ENCODE assay signal across 9 cellular contexts in the genomic region with DNA sequence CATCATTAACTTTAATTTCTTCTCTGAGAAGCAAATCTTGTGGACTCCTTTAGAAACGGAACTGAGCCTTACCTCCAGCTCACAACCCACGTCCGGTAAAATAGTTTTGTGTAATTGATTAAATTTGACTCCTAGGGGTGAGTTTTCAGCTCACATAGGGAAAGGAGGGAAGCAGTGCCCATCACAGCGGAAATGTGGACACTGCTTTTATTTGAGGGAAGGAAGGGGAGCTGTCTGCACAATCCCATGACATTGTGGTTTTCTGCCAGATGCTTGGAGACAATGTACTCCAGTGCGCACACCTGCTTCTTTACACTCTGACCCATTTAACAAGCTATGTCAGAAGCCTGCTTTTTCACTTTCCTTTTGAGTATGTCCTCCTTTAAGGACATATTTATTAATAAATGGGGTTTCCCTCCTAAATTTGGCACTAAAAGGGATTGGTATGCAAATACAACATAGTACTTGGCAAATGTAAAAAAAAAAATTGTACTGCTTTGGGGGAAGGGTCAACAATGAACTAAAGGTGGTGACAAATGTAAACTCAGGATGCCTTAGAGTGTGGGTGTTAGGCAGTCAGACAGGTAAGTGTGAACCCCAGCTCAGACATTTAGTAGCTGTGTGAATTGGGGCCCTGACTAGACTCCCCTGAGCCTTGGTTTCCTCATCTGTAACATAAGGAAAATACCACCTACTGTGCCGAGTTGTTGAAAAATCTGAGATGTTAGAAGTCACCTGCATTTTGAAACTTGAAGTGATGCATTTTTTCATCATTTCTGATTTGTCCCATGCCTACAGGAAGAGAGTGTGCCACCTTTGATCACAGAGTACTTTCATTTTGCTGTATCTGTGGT.
DNase-seq lines count a peak whose midpoint lies in the region; ATAC-seq, FAIRE-seq and TF ChIP-seq lines count a peak whose summit lies in the region.
"Had no signal": no experiment of that assay in that cellular context is flagged by ENCODE, and none has a peak within 500 bp of the region (broad histone marks: within the 10 kb centered on the region; RNA-seq: fewer than 3 reads in every experiment).

No MANE protein-coding gene starts in this region.

- H3K9me3 ChIP-seq in Peyer's patch (no peaks in the 10 kb centered on the region), keratinocyte (ENCODE audit: control insufficient read depth, low read depth, low read length) (no peaks in the 10 kb centered on the region)
- H3K9me3 ChIP-seq: tibial artery had no signal

- no peaks in the 10 kb centered on the region for H3K9me3 Mint-ChIP-seq in activated T-cell treated with anti-CD3 and anti-CD28 coated beads, Interleukin-2, amount 50 U/mL, for 24 hours

- peaks cover 64% of the 10 kb centered on the region for H3K4me1 Mint-ChIP-seq in activated T-cell treated with anti-CD3 and anti-CD28 coated beads, Interleukin-2, amount 50 U/mL, for 24 hours (ENCODE audit: low read depth)

- peak overlapping the region; percentile 46 for H3K4me3 Mint-ChIP-seq in activated T-cell treated with anti-CD3 and anti-CD28 coated beads, Interleukin-2, amount 50 U/mL, for 24 hours

- no peaks in the 10 kb centered on the region for H3K79me2 ChIP-seq in keratinocyte (ENCODE audit: control insufficient read depth, insufficient read depth, low read length)

- H3K27me3 Mint-ChIP-seq in activated T-cell treated with anti-CD3 and anti-CD28 coated beads, Interleukin-2, amount 50 U/mL, for 24 hours: no peaks in the 10 kb centered on the region

- no peak for TF ChIP-seq CTCF in Peyer's patch (IDR thresholded peaks at IDR 0.05)
- no peak for TF ChIP-seq CTCF in keratinocyte (optimal IDR thresholded peaks at IDR 0.05 in 1 of 3, IDR thresholded peaks at IDR 0.05 in 1 of 3, conservative IDR thresholded peaks at IDR 0.05 in 1 of 3; ENCODE audit: extremely low read depth in 1 of 3, insufficient read depth in 2 of 3, low read length in 3 of 3)

- H3K36me3 ChIP-seq in Peyer's patch: no peaks in the 10 kb centered on the region
- no peaks in the 10 kb centered on the region for H3K36me3 ChIP-seq in keratinocyte (ENCODE audit: control insufficient read depth in 2 of 2, extremely low read depth in 1 of 2, insufficient read depth in 2 of 2, low read length in 2 of 2)
- H3K36me3 ChIP-seq: tibial artery had no signal

- H3K27ac ChIP-seq in Peyer's patch (peak overlapping the region; percentile 61 to 78 (median 70)), keratinocyte (ENCODE audit: control insufficient read depth, insufficient read depth, low read length) (peak overlapping the region; percentile 25)

- H2AFZ ChIP-seq in keratinocyte (ENCODE audit: control insufficient read depth, low read length): no peak overlapping the region

- H3K27ac Mint-ChIP-seq in activated T-cell treated with anti-CD3 and anti-CD28 coated beads, Interleukin-2, amount 50 U/mL, for 24 hours: peak overlapping the region; percentile 93

- H3K4me3 ChIP-seq in Peyer's patch: no peak overlapping the region
- no peak overlapping the region for H3K4me3 ChIP-seq in keratinocyte (ENCODE audit: control insufficient read depth in 2 of 3, extremely low read depth in 1 of 3, insufficient read depth in 2 of 3, low read depth in 1 of 3, low read length in 3 of 3)
- H3K4me3 ChIP-seq: tibial artery had no signal

- peak; percentile 5 for FAIRE-seq in keratinocyte (lab: Jason Lieb, UNC)

- H4K20me1 ChIP-seq in keratinocyte (ENCODE audit: control insufficient read depth, extremely low read depth, insufficient read depth, low read length): no peaks in the 10 kb centered on the region

- H3K9ac ChIP-seq in keratinocyte (ENCODE audit: control insufficient read depth, extremely low read depth, insufficient read depth, low read length): no peak overlapping the region

- TF ChIP-seq POLR2A in Peyer's patch (IDR thresholded peaks at IDR 0.05): no peak

- DNase-seq in activated T-cell treated with anti-CD3 and anti-CD28 coated beads, Interleukin-2, amount 50 U/mL, for 24 hours: no peak
- DNase-seq in activated T-cell treated with anti-CD3 and anti-CD28 coated beads for 4 hours (no peak), Peyer's patch (peak in 2 of 3 donors; percentile 57 to 73), keratinocyte (ENCODE audit: low read depth, low spot score) (no peak), iPS-NIHi11 (ENCODE audit: low spot score) (no peak), AG08395 (ENCODE audit: low spot score) (no peak)
- no peak for DNase-seq in stimulated activated CD4-positive, alpha-beta T cell treated with anti-CD3 and anti-CD28 coated beads, Interleukin-4, amount 100 ng/mL, for 1 hour

- peaks cover 0 to 28% (median 15%) of the 10 kb centered on the region in 4 donors for H3K4me1 ChIP-seq in Peyer's patch
- H3K4me1 ChIP-seq in keratinocyte (ENCODE audit: control insufficient read depth, extremely low read depth, insufficient read depth, low read length): peaks cover 15% of the 10 kb centered on the region

- peak; percentile 69 for ATAC-seq in HG02840 (IDR thresholded peaks at IDR 0.05; ENCODE audit: low FRiP score, unreplicated experiment)

- no peaks in the 10 kb centered on the region for H3K36me3 Mint-ChIP-seq in activated T-cell treated with anti-CD3 and anti-CD28 coated beads, Interleukin-2, amount 50 U/mL, for 24 hours (ENCODE audit: low read depth)

- dilution Hi-C loops in keratinocyte (cut with MboI; ENCODE audit: extremely low pct_ligation_motif_present, low sequenced_read_pairs): no loop called here

- H3K9me1 ChIP-seq in keratinocyte (ENCODE audit: control insufficient read depth, extremely low read depth, insufficient read depth, low read length): no peaks in the 10 kb centered on the region

- no peak overlapping the region for H3K4me2 ChIP-seq in keratinocyte (ENCODE audit: control insufficient read depth, extremely low read depth, insufficient read depth, low read depth, low read length)

- no peaks in the 10 kb centered on the region for H3K27me3 ChIP-seq in Peyer's patch
- no peaks in the 10 kb centered on the region for H3K27me3 ChIP-seq in keratinocyte (ENCODE audit: control insufficient read depth, extremely low read depth, insufficient read depth, low read length)
- H3K27me3 ChIP-seq: tibial artery had no signal

Comparison
In these comparisons a context has a peak if more than half of its experiments do, and no peak if none do; other contexts are left out.
1. DNase-seq: peak in Peyer's patch (2 of 3); none in activated T-cell treated with anti-CD3 and anti-CD28 coated beads, Interleukin-2, amount 50 U/mL, for 24 hours (single experiment), activated T-cell treated with anti-CD3 and anti-CD28 coated beads for 4 hours (single experiment), keratinocyte (single experiment), iPS-NIHi11 (single experiment), AG08395 (single experiment) and stimulated activated CD4-positive, alpha-beta T cell treated with anti-CD3 and anti-CD28 coated beads, Interleukin-4, amount 100 ng/mL, for 1 hour (single experiment).